ENCODE assay signal across 12 cellular contexts in the genomic region with DNA sequence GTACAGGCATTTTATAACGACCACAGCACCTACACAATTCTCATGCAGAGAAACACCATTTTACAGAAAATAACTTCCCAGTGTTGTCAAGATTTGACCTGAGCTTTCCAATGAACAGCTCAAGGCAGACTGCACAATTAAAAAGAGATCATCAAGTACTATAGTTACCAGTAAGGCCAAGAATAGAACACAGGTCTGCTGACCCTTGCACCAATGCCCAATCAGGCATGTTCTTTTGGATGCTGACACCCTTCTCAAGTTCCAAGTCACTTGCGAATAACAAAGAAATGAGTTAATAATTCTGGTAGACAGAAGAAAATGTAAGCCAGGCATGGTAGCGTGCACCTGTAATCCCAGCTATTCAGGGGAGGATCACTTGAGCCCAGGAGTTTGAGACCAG.
DNase-seq lines count a peak whose midpoint lies in the region; ATAC-seq, FAIRE-seq and TF ChIP-seq lines count a peak whose summit lies in the region.
"Had no signal": no experiment of that assay in that cellular context is flagged by ENCODE, and none has a peak within 500 bp of the region (broad histone marks: within the 10 kb centered on the region; RNA-seq: fewer than 3 reads in every experiment).

No MANE protein-coding gene starts in this region.

- H3K36me3 ChIP-seq in Peyer's patch: peaks cover 0 to 20% (median 0%) of the 10 kb centered on the region in 3 donors
- peaks cover 0 to 56% (median 35%) of the 10 kb centered on the region in 9 donors for H3K36me3 ChIP-seq in heart left ventricle
- H3K36me3 ChIP-seq in ovary: no peaks in the 10 kb centered on the region

- intact Hi-C loops in heart left ventricle (cut with DNase I): loop anchor here in 9 of 10 donors (5.0 to 10.0 kb wide), 11 partner anchors 48 to 395 kb away; partner anchors contain the start of gene ERRFI1 (in 1 of the 9)
- intact Hi-C loops in ovary (cut with DNase I): loop anchor here in 1 of 4 donors (10.0 kb wide), 1 partner anchor 145 kb away; no protein-coding TSS in a partner anchor

- no peak overlapping the region for H3K27ac ChIP-seq in A549
- peak overlapping the region in 3 of 4 donors; percentile 13 to 100 (median 99) for H3K27ac ChIP-seq in Peyer's patch
- peak overlapping the region; percentile 60 to 100 (median 98) for H3K27ac ChIP-seq in heart left ventricle
- H3K27ac ChIP-seq in ovary: no peak overlapping the region
- H3K27ac ChIP-seq: KMS-11 had no signal

- no peak for TF ChIP-seq RAD21 in A549 (conservative IDR thresholded peaks at IDR 0.05 in 1 of 2, IDR thresholded peaks at IDR 0.05 in 1 of 2)

- POLR2A ChIA-PET in A549 (lab: Yijun Ruan, JAX): no interaction called here

- peak overlapping the region; percentile 54; the same call in 1 of the 3 replicates for H3K4me2 ChIP-seq in A549
- H3K4me2 ChIP-seq: KMS-11 had no signal

- TF ChIP-seq EP300 in A549 (IDR thresholded peaks at IDR 0.05) (no peak), ovary (IDR thresholded peaks at IDR 0.05) (no peak)

- TF ChIP-seq CTCF in A549 (IDR thresholded peaks at IDR 0.05): no peak
- TF ChIP-seq CTCF in Peyer's patch (IDR thresholded peaks at IDR 0.05): no peak
- no peak for TF ChIP-seq CTCF in heart left ventricle (IDR thresholded peaks at IDR 0.05)
- no peak for TF ChIP-seq CTCF in ovary (IDR thresholded peaks at IDR 0.05)

- ATAC-seq in A549 (no peak), heart left ventricle (peak in 3 of 4 donors; percentile 44 to 45 (median 45)), HG03280 (IDR thresholded peaks at IDR 0.05; ENCODE audit: unreplicated experiment) (no peak), HG02759 (IDR thresholded peaks at IDR 0.05; ENCODE audit: unreplicated experiment) (no peak)

- H3K9me3 ChIP-seq in A549 (no peaks in the 10 kb centered on the region), Peyer's patch (no peaks in the 10 kb centered on the region), heart left ventricle (no peaks in the 10 kb centered on the region), ovary (no peaks in the 10 kb centered on the region)

- no peak for FAIRE-seq in A549 (lab: Jason Lieb, UNC)
- FAIRE-seq: colon, H54 had no signal

- WGBS in A549 (ENCODE audit: missing lambda C conversion rate): 95% methylated on average over 3 of the region's 3 CpGs
- 48 to 58% (median 52%) methylated on average over 3 of the region's 3 CpGs for WGBS in heart left ventricle, 4 donors
- WGBS in ovary, 3 donors: 61 to 81% (median 76%) methylated on average over 3 of the region's 3 CpGs

- H3K4me1 ChIP-seq in A549 (peaks cover 36% of the 10 kb centered on the region), Peyer's patch (peaks cover under 1 to 72% (median 15%) of the 10 kb centered on the region in 4 donors), heart left ventricle (peaks cover 4 to 82% (median 75%) of the 10 kb centered on the region in 12 donors), ovary (ENCODE audit: insufficient read depth) (peaks cover 28% of the 10 kb centered on the region)

- DNase-seq in A549 (ENCODE audit: low read depth in 1 of 2, low spot score in 1 of 2) (no peak), Peyer's patch (no peak), heart left ventricle (peak in 1 of 5 donors; percentile 55), ovary (no peak), hepatic stellate cell (ENCODE audit: low spot score) (no peak)
- DNase-seq in activated CD8-positive, alpha-beta memory T cell treated with anti-CD3 and anti-CD28 coated beads, Interleukin-2, amount 50 U/mL, for 48 hours: no peak
- DNase-seq: activated T-cell treated with anti-CD3 and anti-CD28 coated beads, Interleukin-2, amount 50 U/mL, for 1 hour had no signal

- CTCF ChIA-PET in A549 (lab: Yijun Ruan, JAX): interaction anchor here (1.5 to 2.1 kb wide), 3 partner anchors 11 to 307 kb away, joined by 3 to 7 read pairs (median 4); no protein-coding TSS in a partner anchor

- no peak for TF ChIP-seq POLR2A in A549 (IDR thresholded peaks at IDR 0.05; ENCODE audit: low read length)
- TF ChIP-seq POLR2A in Peyer's patch (IDR thresholded peaks at IDR 0.05): no peak
- peak in 1 of 2 donors; percentile 81 for TF ChIP-seq POLR2A in heart left ventricle (IDR thresholded peaks at IDR 0.05)
- TF ChIP-seq POLR2A in ovary (IDR thresholded peaks at IDR 0.05): no peak

- no peaks in the 10 kb centered on the region for H3K27me3 ChIP-seq in Peyer's patch
- no peaks in the 10 kb centered on the region for H3K27me3 ChIP-seq in heart left ventricle
- no peaks in the 10 kb centered on the region for H3K27me3 ChIP-seq in ovary

- H3K4me3 ChIP-seq in A549 (no peak overlapping the region), Peyer's patch (peak overlapping the region in 2 of 4 donors; percentile 67 to 78), heart left ventricle (peak overlapping the region in 10 of 12 donors; percentile 34 to 98 (median 87)), ovary (peak overlapping the region; percentile 77)

TF ChIP-seq in A549, 52 proteins besides CTCF, POLR2A, EP300 and RAD21:
- no peak for TF ChIP-seq ZFP36 (IDR thresholded peaks at IDR 0.05; ENCODE audit: borderline replicate concordance, partially characterized antibody)
- no peak for TF ChIP-seq RNF2 (IDR thresholded peaks at IDR 0.05; ENCODE audit: borderline replicate concordance, low read depth)
- no peak for TF ChIP-seq TP53 (CRISPR knock-in tag; IDR thresholded peaks at IDR 0.05)
- TF ChIP-seq HOXB5 (CRISPR knock-in tag; IDR thresholded peaks at IDR 0.05): no peak
- TF ChIP-seq JUNB (IDR thresholded peaks at IDR 0.05): no peak
- TF ChIP-seq MAZ (IDR thresholded peaks at IDR 0.05; ENCODE audit: borderline replicate concordance, low read depth, low read length): no peak
- TF ChIP-seq NPAS2 (CRISPR knock-in tag; IDR thresholded peaks at IDR 0.05; ENCODE audit: borderline replicate concordance): no peak
- TF ChIP-seq BHLHE40 (IDR thresholded peaks at IDR 0.05; ENCODE audit: low read depth, low read length): no peak
- no peak for TF ChIP-seq POLR2AphosphoS2 (conservative IDR thresholded peaks at IDR 0.05; ENCODE audit: low read length)
- TF ChIP-seq HOXA7 (CRISPR knock-in tag; IDR thresholded peaks at IDR 0.05): no peak
- TF ChIP-seq HOXB13 (CRISPR knock-in tag; IDR thresholded peaks at IDR 0.05; ENCODE audit: low read depth): no peak
- no peak for TF ChIP-seq MAFK (IDR thresholded peaks at IDR 0.05; ENCODE audit: partially characterized antibody)
- TF ChIP-seq HEYL (CRISPR knock-in tag; IDR thresholded peaks at IDR 0.05): no peak
- TF ChIP-seq, protein P1, sequence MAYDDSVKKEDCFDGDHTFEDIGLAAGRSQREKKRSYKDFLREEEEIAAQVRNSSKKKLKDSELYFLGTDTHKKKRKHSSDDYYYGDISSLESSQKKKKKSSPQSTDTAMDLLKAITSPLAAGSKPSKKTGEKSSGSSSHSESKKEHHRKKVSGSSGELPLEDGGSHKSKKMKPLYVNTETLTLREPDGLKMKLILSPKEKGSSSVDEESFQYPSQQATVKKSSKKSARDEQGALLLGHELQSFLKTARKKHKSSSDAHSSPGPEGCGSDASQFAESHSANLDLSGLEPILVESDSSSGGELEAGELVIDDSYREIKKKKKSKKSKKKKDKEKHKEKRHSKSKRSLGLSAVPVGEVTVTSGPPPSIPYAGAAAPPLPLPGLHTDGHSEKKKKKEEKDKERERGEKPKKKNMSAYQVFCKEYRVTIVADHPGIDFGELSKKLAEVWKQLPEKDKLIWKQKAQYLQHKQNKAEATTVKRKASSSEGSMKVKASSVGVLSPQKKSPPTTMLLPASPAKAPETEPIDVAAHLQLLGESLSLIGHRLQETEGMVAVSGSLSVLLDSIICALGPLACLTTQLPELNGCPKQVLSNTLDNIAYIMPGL (CRISPR knock-in tag; IDR thresholded peaks at IDR 0.05; ENCODE audit: borderline replicate concordance): no peak

Comparison
In these comparisons a context has a peak if more than half of its experiments do, and no peak if none do; other contexts are left out.
1. ATAC-seq: peak in heart left ventricle (3 of 4); none in A549 (0 of 2), HG03280 (single experiment) and HG02759 (single experiment).
2. H3K27ac ChIP-seq: peak in Peyer's patch (3 of 4) and heart left ventricle (12 of 12); none in A549 (0 of 2) and ovary (0 of 2).